ENCODE assay signal across 33 cellular contexts in genomic region chr12:27693403-27693802, GRCh38. TPM values are rescaled to one million over a fixed set of nuclear protein-coding genes. Genes with fewer than 3 reads are reported as not detected.
"Had no signal": no experiment of that assay in that cellular context is flagged by ENCODE, and none has a peak within 500 bp of the region (broad histone marks: within the 10 kb centered on the region; RNA-seq: fewer than 3 reads in every experiment).

No MANE protein-coding gene starts in this region.

- H3K4me1 ChIP-seq: adrenal gland, breast epithelium had no signal

- FAIRE-seq: astrocyte, TTC549 had no signal

- H3K9me3 ChIP-seq: adrenal gland, body of pancreas, breast epithelium had no signal

- H3K27ac ChIP-seq: adrenal gland, body of pancreas, brain microvascular endothelial cell, breast epithelium, VCaP had no signal

- ATAC-seq: activated CD8-positive, alpha-beta T cell treated with anti-CD3 and anti-CD28 coated beads for 36 hours; activated naive CD4-positive, alpha-beta T cell treated with anti-CD3 and anti-CD28 coated beads, Interleukin-2, amount 50 U/mL, for 72 hours; activated T-cell treated with anti-CD3 and anti-CD28 coated beads, Interleukin-2, amount 50 U/mL, for 4 hours; activated T-cell treated with anti-CD3 and anti-CD28 coated beads, Interleukin-2, amount 50 U/mL, for 72 hours; activated T-helper 17 cell treated with anti-CD3 and anti-CD28 coated beads, Interleukin-2, amount 50 U/mL, for 72 hours; body of pancreas had no signal

- H3K4me3 ChIP-seq: adrenal gland, body of pancreas, breast epithelium had no signal

- DNase-seq: activated B cell treated with CpG ODN at 0.5 μM for 24 hours; activated CD4-positive, alpha-beta memory T cell treated with anti-CD3 and anti-CD28 coated beads for 36 hours; activated CD4-positive, alpha-beta T cell treated with anti-CD3 and anti-CD28 coated beads for 4 hours; activated CD4-positive, alpha-beta T cell treated with anti-CD3 and anti-CD28 coated beads, Interleukin-2, amount 10 ng/mL, durations not matched to agents 24 days and 14 days; activated CD4-positive, alpha-beta T cell treated with anti-CD3 and anti-CD28 coated beads, Interleukin-2, amount 50 U/mL, for 1 hour; activated CD4-positive, alpha-beta T cell treated with anti-CD3 and anti-CD28 coated beads, Interleukin-2, amount 50 U/mL, for 4 hours; activated CD4-positive, CD25-positive, alpha-beta regulatory T cell treated with anti-CD3 and anti-CD28 coated beads, Interleukin-2, amount 50 U/mL, for 72 hours; activated CD8-positive, alpha-beta memory T cell treated with anti-CD3 and anti-CD28 coated beads, Interleukin-2, amount 50 U/mL, for 4 hours; activated CD8-positive, alpha-beta T cell treated with anti-CD3 and anti-CD28 coated beads for 36 hours; activated effector memory CD4-positive, alpha-beta T cell treated with anti-CD3 and anti-CD28 coated beads, Interleukin-2, amount 50 U/mL, for 16 hours; activated gamma-delta T cell treated with Interleukin-2 at 50 U/mL for 16 hours; activated naive CD4-positive, alpha-beta T cell; activated naive CD4-positive, alpha-beta T cell treated with anti-CD3 and anti-CD28 coated beads for 36 hours; activated naive CD4-positive, alpha-beta T cell treated with anti-CD3 and anti-CD28 coated beads, Interleukin-2, amount 50 U/mL, for 16 hours; activated naive CD8-positive, alpha-beta T cell treated with anti-CD3 and anti-CD28 coated beads for 36 hours; activated T-cell treated with anti-CD3 and anti-CD28 coated beads for 4 hours; activated T-cell treated with anti-CD3 and anti-CD28 coated beads, Interleukin-2, amount 50 U/mL, for 1 hour; activated T-cell treated with anti-CD3 and anti-CD28 coated beads, Interleukin-2, amount 50 U/mL, for 4 hours; activated T-cell treated with anti-CD3 and anti-CD28 coated beads, Interleukin-2, amount 50 U/mL, for 72 hours; adrenal gland; amniotic stem cell; aorta; body of pancreas; brain microvascular endothelial cell; central memory CD4-positive, alpha-beta T cell; T-helper 2 cell; T-helper 9 cell had no signal

- H3K27me3 ChIP-seq: adrenal gland, body of pancreas, brain microvascular endothelial cell, breast epithelium had no signal

RNA-seq across cellular contexts. Expression of gene REP15, which starts 2.8 kb away (rescaled TPM):
- total RNA-seq: activated CD8-positive, alpha-beta T cell treated with anti-CD3 and anti-CD28 coated beads for 36 hours; activated T-cell treated with anti-CD3 and anti-CD28 coated beads, Interleukin-2, amount 50 U/mL, for 72 hours had no signal
